1 cellular context compared by ENCODE assay signal in genomic region chr11:61885784-61886580, GRCh38.
TF ChIP-seq lines count a peak whose summit lies in the region.

No MANE protein-coding gene starts in this region.

TF ChIP-seq in IMR-90, 13 proteins besides CTCF, POLR2A, EP300 and RAD21 (continued from another document):
- TF ChIP-seq ELK1 (IDR thresholded peaks at IDR 0.05; ENCODE audit: borderline replicate concordance, low read depth, low read length) (no peak), USF2 (IDR thresholded peaks at IDR 0.05; ENCODE audit: low read depth, low read length) (no peak), FOS (IDR thresholded peaks at IDR 0.05; ENCODE audit: low read depth, low read length) (no peak), BHLHE40 (IDR thresholded peaks at IDR 0.05; ENCODE audit: low read depth, low read length) (no peak), MAZ (IDR thresholded peaks at IDR 0.05; ENCODE audit: borderline replicate concordance, low read depth, low read length) (no peak)
TF ChIP-seq in IMR-90: peak in this region for 0.
